Comparison of ENCODE assay signal across 13 cellular contexts in the genomic region with DNA sequence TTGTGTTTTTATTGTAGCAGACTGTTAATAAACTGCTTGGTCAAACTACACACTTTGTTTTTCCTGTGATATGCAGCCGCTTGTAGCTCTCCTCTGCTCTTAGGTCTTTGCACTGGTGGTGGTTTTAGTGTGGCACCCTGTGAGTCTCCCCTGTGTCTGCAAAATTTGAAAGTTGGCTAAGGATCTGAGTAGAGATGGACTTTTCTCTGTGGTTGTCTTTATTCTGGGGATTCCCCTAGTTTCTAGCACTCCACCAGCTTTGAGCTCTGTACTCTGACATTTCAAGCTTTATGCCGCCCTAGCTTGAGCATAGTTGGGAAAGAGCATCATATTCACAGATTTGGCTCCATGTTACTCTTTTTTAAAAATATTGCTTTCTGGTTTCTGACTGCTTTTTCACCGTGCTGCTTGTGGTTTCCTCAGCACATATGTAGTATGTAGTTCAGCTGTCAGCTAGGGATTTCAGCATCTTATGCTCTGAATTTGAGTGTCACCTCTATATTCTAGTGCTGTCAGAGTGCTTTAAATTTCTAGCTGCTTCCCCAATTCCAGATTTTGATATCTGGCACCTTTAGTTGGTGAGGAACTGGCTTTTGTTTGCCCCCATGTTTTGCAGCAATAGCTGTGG. TPM values are rescaled to one million over a fixed set of nuclear protein-coding genes. Genes with fewer than 3 reads are reported as not detected.
DNase-seq lines count a peak whose midpoint lies in the region; ATAC-seq and TF ChIP-seq lines count a peak whose summit lies in the region.
"Had no signal": no experiment of that assay in that cellular context is flagged by ENCODE, and none has a peak within 500 bp of the region (broad histone marks: within the 10 kb centered on the region; RNA-seq: fewer than 3 reads in every experiment).

No MANE protein-coding gene starts in this region.

- intact Hi-C loops in OCI-LY7 (cut with micrococcal nuclease; ENCODE audit: unreplicated experiment), result loop anchor here (5.0 kb wide), 1 partner anchor 81 kb away; no protein-coding TSS in a partner anchor

- H3K4me1 Mint-ChIP-seq in CD4-positive, CD25-positive, alpha-beta regulatory T cell, result peaks cover 50 to 86% (median 67%) of the 10 kb centered on the region in 4 donors

- H3K27ac ChIP-seq in CD4-positive, CD25-positive, alpha-beta regulatory T cell (ENCODE audit: insufficient read depth, low read length, poor library complexity, severe bottlenecking), result no peak overlapping the region
- H3K27ac ChIP-seq in OCI-LY7 (ENCODE audit: low read depth, low read length, poor library complexity, severe bottlenecking) (no peak overlapping the region), coronary artery (no peak overlapping the region), foreskin keratinocyte (no peak overlapping the region)

- H3K36me3 Mint-ChIP-seq in CD4-positive, CD25-positive, alpha-beta regulatory T cell, result peaks cover 4% of the 10 kb centered on the region

- peaks cover 37% of the 10 kb centered on the region for H4K20me1 ChIP-seq in OCI-LY7 (ENCODE audit: insufficient read depth, low read length)

- peaks cover 0 to 11% (median 5%) of the 10 kb centered on the region in 7 donors for H3K9me3 Mint-ChIP-seq in CD4-positive, CD25-positive, alpha-beta regulatory T cell

- ATAC-seq in CD4-positive, CD25-positive, alpha-beta regulatory T cell (ENCODE audit: low read depth in 2 of 2), result peak in 1 of 2 donors; percentile 47
- ATAC-seq in GM19023 (IDR thresholded peaks at IDR 0.05; ENCODE audit: unreplicated experiment), result peak; percentile 65
- peak; percentile 52 for ATAC-seq in HG02870 (IDR thresholded peaks at IDR 0.05; ENCODE audit: unreplicated experiment)
- ATAC-seq in foreskin keratinocyte, result no peak

- H3K27me3 ChIP-seq in CD4-positive, CD25-positive, alpha-beta regulatory T cell (ENCODE audit: control insufficient read depth, insufficient read depth, low read length), result no peaks in the 10 kb centered on the region
- no peaks in the 10 kb centered on the region for H3K27me3 ChIP-seq in foreskin keratinocyte

- POLR2A ChIA-PET in OCI-LY7 (lab: Charles Lee), result interaction anchor here (0.9 to 4.5 kb wide), 11 partner anchors 10 to 83 kb away, joined by 3 to 19 read pairs (median 6); a partner anchor contains a TSS

- no TSS peak for BruUV-seq in OCI-LY7 (replicated peaks; lab: Mats Ljungman, UMichigan)

- peak overlapping the region in 3 of 4 donors; percentile 4 to 36 (median 13) for H3K4me3 Mint-ChIP-seq in CD4-positive, CD25-positive, alpha-beta regulatory T cell
- H3K4me3 Mint-ChIP-seq: nephron had no signal

- peaks cover 9% of the 10 kb centered on the region for H3K4me1 ChIP-seq in CD4-positive, CD25-positive, alpha-beta regulatory T cell (ENCODE audit: control insufficient read depth, insufficient read depth, low read length, poor library complexity, severe bottlenecking)
- H3K4me1 ChIP-seq in OCI-LY7 (ENCODE audit: insufficient read depth, low read length, poor library complexity, severe bottlenecking), result peaks cover 34% of the 10 kb centered on the region
- H3K4me1 ChIP-seq in foreskin keratinocyte, result peaks cover 26% of the 10 kb centered on the region

- peak overlapping the region; percentile 49 for H3K4me3 ChIP-seq in CD4-positive, CD25-positive, alpha-beta regulatory T cell (ENCODE audit: low read depth, low read length)
- H3K4me3 ChIP-seq in OCI-LY7 (ENCODE audit: low read depth, low read length, poor library complexity, severe bottlenecking) (no peak overlapping the region), coronary artery (no peak overlapping the region)
- H3K4me3 ChIP-seq: HAP-1 had no signal

- peak overlapping the region in 2 of 3 donors; percentile 11 to 45 for H3K27ac Mint-ChIP-seq in CD4-positive, CD25-positive, alpha-beta regulatory T cell
- H3K27ac Mint-ChIP-seq: nephron had no signal

- H3K36me3 ChIP-seq in CD4-positive, CD25-positive, alpha-beta regulatory T cell (ENCODE audit: control insufficient read depth, insufficient read depth, low read length), result no peaks in the 10 kb centered on the region
- peaks cover 6% of the 10 kb centered on the region; the same call in 1 of the 2 replicates for H3K36me3 ChIP-seq in OCI-LY7 (ENCODE audit: insufficient read depth, low read length)
- H3K36me3 ChIP-seq: HAP-1 had no signal

- H3K79me2 ChIP-seq in OCI-LY7 (ENCODE audit: insufficient read depth, low read depth, low read length), result peaks cover 87% of the 10 kb centered on the region

- H3K9me3 ChIP-seq in CD4-positive, CD25-positive, alpha-beta regulatory T cell (ENCODE audit: control insufficient read depth in 2 of 2, low read length in 2 of 2), result peaks cover 0 to 11% of the 10 kb centered on the region in 2 experiments
- peaks cover 32% of the 10 kb centered on the region for H3K9me3 ChIP-seq in OCI-LY7 (ENCODE audit: low read length)
- H3K9me3 ChIP-seq: HAP-1 had no signal

- TF ChIP-seq CTCF in OCI-LY7 (conservative IDR thresholded peaks at IDR 0.05; ENCODE audit: low read length), result no peak
- TF ChIP-seq CTCF in coronary artery (IDR thresholded peaks at IDR 0.05), result no peak
- no peak for TF ChIP-seq CTCF in foreskin keratinocyte (conservative IDR thresholded peaks at IDR 0.05)

- CTCF ChIA-PET in OCI-LY7 (lab: Charles Lee; ENCODE audit: unreplicated experiment), result interaction anchor here (1.6 kb wide), 1 partner anchor 11 kb away, joined by 8 read pairs; no protein-coding TSS in a partner anchor

- no peak overlapping the region for H2AFZ ChIP-seq in OCI-LY7 (ENCODE audit: low read length)

- H3K27me3 Mint-ChIP-seq in CD4-positive, CD25-positive, alpha-beta regulatory T cell, result no peaks in the 10 kb centered on the region

- DNase-seq in CD4-positive, CD25-positive, alpha-beta regulatory T cell, result no peak
- DNase-seq in OCI-LY7 (ENCODE audit: low spot score) (no peak), coronary artery (ENCODE audit: low spot score) (no peak), foreskin keratinocyte (no peak), NCI-H187 (lab: John Stamatoyannopoulos, UW) (no peak), NCI-H146 treated with DMSO at 0.1 percent for 48 hours (lab: John Stamatoyannopoulos, UW; ENCODE audit: unreplicated experiment) (no peak)
- DNase-seq: amygdala, foreskin melanocyte, NCI-H2081 had no signal

- H3K9me2 ChIP-seq in OCI-LY7 (ENCODE audit: insufficient read depth, low read length), result no peaks in the 10 kb centered on the region

- peak overlapping the region; percentile 70 for H3K4me2 ChIP-seq in OCI-LY7 (ENCODE audit: low read length)

RNA-seq across cellular contexts. Expression of a gene that starts 25.4 kb away (rescaled TPM):
- 27.0 TPM for total RNA-seq in CD4-positive, CD25-positive, alpha-beta regulatory T cell
- 1 to 10 TPM; 3.1 to 5.0 (median 4.0) TPM for polyA plus RNA-seq in CD4-positive, CD25-positive, alpha-beta regulatory T cell
- total RNA-seq in OCI-LY7 (2014; rRNA removed; shearing (Covaris generic)), result 33.6 and 51.4 TPM in 2 replicates
- total RNA-seq in OCI-LY7 (2022) (68.4 and 76.4 TPM in 2 replicates), foreskin keratinocyte (38.4 and 40.8 TPM in 2 replicates)
- 10.5 and 11.0 TPM in 2 replicates for polyA plus RNA-seq in foreskin keratinocyte
